8 cellular contexts compared by ENCODE assay signal in the genomic region with DNA sequence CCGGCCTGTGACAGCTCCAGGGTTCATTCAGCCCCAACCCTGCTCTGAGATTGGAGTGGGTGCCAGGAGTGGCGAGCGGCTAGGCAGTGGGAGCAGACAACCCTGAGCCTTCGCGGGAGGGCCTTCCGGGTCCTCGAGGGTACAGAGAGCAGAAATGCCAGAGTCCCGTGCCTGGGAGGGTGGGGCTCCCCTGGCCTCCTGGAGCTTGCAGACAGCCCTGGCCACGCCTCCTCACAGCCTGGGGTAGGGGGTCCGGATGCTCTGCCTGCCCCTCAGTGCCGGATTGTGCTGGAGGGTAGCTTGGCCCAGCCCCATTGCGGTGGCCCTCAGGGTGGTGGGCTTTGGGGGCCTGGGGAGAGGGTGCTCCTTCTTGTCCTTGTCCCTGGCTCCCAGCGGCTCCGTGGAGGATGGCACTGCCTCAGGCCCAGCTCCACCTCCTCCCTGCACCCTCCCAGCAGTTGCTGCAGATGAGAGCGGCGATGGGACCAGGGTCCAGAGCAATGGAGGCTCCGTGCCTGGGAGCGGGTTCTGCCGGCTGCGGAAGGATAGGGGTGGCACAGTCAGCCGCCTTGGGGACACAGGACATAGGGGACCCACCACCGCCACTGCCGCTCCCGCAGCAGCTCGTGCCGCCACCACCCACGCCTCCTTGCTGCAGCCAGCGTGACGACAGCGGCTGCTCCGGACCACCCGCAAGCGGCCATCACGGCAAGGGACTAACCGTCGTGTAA. TPM values are rescaled to one million over a fixed set of nuclear protein-coding genes. Genes with fewer than 3 reads are reported as not detected.
DNase-seq lines count a peak whose midpoint lies in the region; ATAC-seq, FAIRE-seq and TF ChIP-seq lines count a peak whose summit lies in the region.

No MANE protein-coding gene starts in this region.

- no peaks in the 10 kb centered on the region for H3K9me3 Mint-ChIP-seq in activated T-cell treated with anti-CD3 and anti-CD28 coated beads, Interleukin-2, amount 50 U/mL, for 72 hours

- H3K27ac Mint-ChIP-seq in activated T-cell treated with anti-CD3 and anti-CD28 coated beads, Interleukin-2, amount 50 U/mL, for 72 hours, result no peak overlapping the region

- peaks cover 4% of the 10 kb centered on the region for H3K4me1 Mint-ChIP-seq in activated T-cell treated with anti-CD3 and anti-CD28 coated beads, Interleukin-2, amount 50 U/mL, for 72 hours (ENCODE audit: low read depth)

- H3K27ac ChIP-seq in right cardiac atrium (ENCODE audit: low read length) (no peak overlapping the region), spleen (peak overlapping the region in 3 of 8 donors; percentile 10 to 32 (median 27))

- H3K27me3 Mint-ChIP-seq in activated T-cell treated with anti-CD3 and anti-CD28 coated beads, Interleukin-2, amount 50 U/mL, for 72 hours (ENCODE audit: low read depth), result peaks cover 16% of the 10 kb centered on the region

- H3K4me3 Mint-ChIP-seq in activated T-cell treated with anti-CD3 and anti-CD28 coated beads, Interleukin-2, amount 50 U/mL, for 72 hours, result peak overlapping the region; percentile 71 to 73

- H3K4me1 ChIP-seq in right cardiac atrium (ENCODE audit: control insufficient read depth, insufficient read depth, low read length) (no peaks in the 10 kb centered on the region), spleen (peaks cover 0 to 26% (median 19%) of the 10 kb centered on the region in 6 donors)

- no peak for TF ChIP-seq CTCF in spleen (IDR thresholded peaks at IDR 0.05 in 8 of 11, conservative IDR thresholded peaks at IDR 0.05 in 3 of 11)

- H3K27me3 ChIP-seq in right cardiac atrium (ENCODE audit: control insufficient read depth, insufficient read depth), result no peaks in the 10 kb centered on the region
- peaks cover 0 to 28% (median 8%) of the 10 kb centered on the region in 7 donors for H3K27me3 ChIP-seq in spleen (replicated peaks in 1 of 7)

- intact Hi-C loops in right cardiac atrium (cut with DNase I) (loop anchor here in 3 of 4 donors (10.0 kb wide), 2 partner anchors 119 to 129 kb away; no protein-coding TSS in a partner anchor), spleen (cut with DNase I; ENCODE audit: low total_unique reads) (loop anchor here (5.0 kb wide), 1 partner anchor 116 kb away; no protein-coding TSS in a partner anchor)

- peak; percentile 30 for DNase-seq in stimulated activated CD4-positive, alpha-beta T cell treated with anti-CD3 and anti-CD28 coated beads, Interleukin-15, amount 100 ng/mL, for 24 hours
- no peak for DNase-seq in stimulated activated CD4-positive, alpha-beta T cell treated with anti-CD3 and anti-CD28 coated beads, Interleukin-1b, Interleukin-23, amount 100 ng/mL, for 48 hours
- DNase-seq in activated T-cell treated with anti-CD3 and anti-CD28 coated beads, Interleukin-2, amount 50 U/mL, for 72 hours, result peak; percentile 25 to 36
- DNase-seq in right cardiac atrium (peak; percentile 31 to 59 (median 52)), spleen (peak; percentile 77), RCC 7860 (ENCODE audit: low spot score) (no peak), NOMO-1 treated with dmso at 0.1 percent for 144 hours (lab: John Stamatoyannopoulos, UW; ENCODE audit: unreplicated experiment) (no peak)

- H3K4me3 ChIP-seq in right cardiac atrium (ENCODE audit: low read length), result peak overlapping the region; percentile 18
- H3K4me3 ChIP-seq in spleen, result peak overlapping the region in 7 of 8 donors; percentile 27 to 69 (median 34)

- no peaks in the 10 kb centered on the region for H3K9me3 ChIP-seq in right cardiac atrium (ENCODE audit: control insufficient read depth, low read length)
- H3K9me3 ChIP-seq in spleen, result no peaks in the 10 kb centered on the region

- no peak for FAIRE-seq in RCC 7860 (lab: Jason Lieb, UNC)

- TF ChIP-seq POLR2A in spleen (IDR thresholded peaks at IDR 0.05), result no peak

- H3K36me3 ChIP-seq in spleen, result no peaks in the 10 kb centered on the region

- peak; percentile 66 for ATAC-seq in HG03039 (IDR thresholded peaks at IDR 0.05; ENCODE audit: unreplicated experiment)
- peak; percentile 63 to 74 for ATAC-seq in activated T-cell treated with anti-CD3 and anti-CD28 coated beads, Interleukin-2, amount 50 U/mL, for 72 hours (replicated peaks in 1 of 2)
- ATAC-seq in right cardiac atrium, result peak; percentile 61 to 78

- H3K36me3 Mint-ChIP-seq in activated T-cell treated with anti-CD3 and anti-CD28 coated beads, Interleukin-2, amount 50 U/mL, for 72 hours (ENCODE audit: insufficient read depth in 2 of 2), result no peaks in the 10 kb centered on the region

- 7% methylated on average over 36 of the region's 36 CpGs for WGBS in right cardiac atrium
- 8 to 14% (median 11%) methylated on average over 13 to 36 of the region's 36 CpGs for WGBS in spleen, 5 donors

RNA-seq across cellular contexts. Expression of a gene that starts 34.9 kb away (rescaled TPM):
- not detected for total RNA-seq in activated T-cell treated with anti-CD3 and anti-CD28 coated beads, Interleukin-2, amount 50 U/mL, for 72 hours
- not detected for total RNA-seq in right cardiac atrium
- polyA plus RNA-seq in right cardiac atrium, result not detected
- not detected for total RNA-seq in spleen
- not detected for polyA plus RNA-seq in spleen

RNA-seq across cellular contexts. Expression of a gene that starts 39.2 kb away (rescaled TPM):
- total RNA-seq in activated T-cell treated with anti-CD3 and anti-CD28 coated beads, Interleukin-2, amount 50 U/mL, for 72 hours, result 10 to 100 TPM; 14.2 to 19.0 TPM
- total RNA-seq in right cardiac atrium (1 to 10 TPM; 4.3 to 7.1 (median 6.2) TPM), spleen (10 to 100 TPM; 11.4 to 15.4 (median 11.8) TPM)
- polyA plus RNA-seq in right cardiac atrium (3.1 TPM), spleen (1 to 10 TPM; 6.7 to 8.2 (median 6.7) TPM)

RNA-seq across cellular contexts. Expression of a gene that starts 49.4 kb away (rescaled TPM):
- not detected for total RNA-seq in activated T-cell treated with anti-CD3 and anti-CD28 coated beads, Interleukin-2, amount 50 U/mL, for 72 hours
- not detected for total RNA-seq in right cardiac atrium
- not detected for polyA plus RNA-seq in right cardiac atrium
- total RNA-seq in spleen, result not detected
- polyA plus RNA-seq in spleen, result not detected

RNA-seq across cellular contexts. Expression of a gene that starts 53.2 kb away (rescaled TPM):
- total RNA-seq in activated T-cell treated with anti-CD3 and anti-CD28 coated beads, Interleukin-2, amount 50 U/mL, for 72 hours, result not detected
- not detected for total RNA-seq in right cardiac atrium
- not detected for polyA plus RNA-seq in right cardiac atrium
- not detected for total RNA-seq in spleen
- not detected for polyA plus RNA-seq in spleen

Comparison
In these comparisons a context has a peak if more than half of its experiments do, and no peak if none do; other contexts are left out.
1. DNase-seq: peak in stimulated activated CD4-positive, alpha-beta T cell treated with anti-CD3 and anti-CD28 coated beads, Interleukin-15, amount 100 ng/mL, for 24 hours (single experiment), activated T-cell treated with anti-CD3 and anti-CD28 coated beads, Interleukin-2, amount 50 U/mL, for 72 hours (2 of 2), right cardiac atrium (3 of 3) and spleen (single experiment); none in stimulated activated CD4-positive, alpha-beta T cell treated with anti-CD3 and anti-CD28 coated beads, Interleukin-1b, Interleukin-23, amount 100 ng/mL, for 48 hours (single experiment), RCC 7860 (single experiment) and NOMO-1 treated with dmso at 0.1 percent for 144 hours (single experiment).
2. Peak in every context shown above with its lines, with median percentiles within 50 percentile points of each other: ATAC-seq.